Comparison of ENCODE assay signal across 3 cellular contexts in genomic region chr7:128000048-128000447, GRCh38.
A peak's percentile ranks its signal among the peaks of the same experiment; 100 is the strongest.
TF ChIP-seq lines count a peak whose summit lies in the region.

No MANE protein-coding gene starts in this region.

TF ChIP-seq in IMR-90, 13 proteins besides CTCF, POLR2A, EP300 and RAD21:
- TF ChIP-seq CEBPB (IDR thresholded peaks at IDR 0.05; ENCODE audit: low read depth, low read length) = peak; percentile 8; the same call in 1 of the 2 replicates
- TF ChIP-seq RCOR1 (IDR thresholded peaks at IDR 0.05; ENCODE audit: insufficient replicate concordance, low read length) = no peak
- no peak for TF ChIP-seq MXI1 (IDR thresholded peaks at IDR 0.05; ENCODE audit: borderline replicate concordance, low read depth, low read length)
TF ChIP-seq in IMR-90: peak in this region for 1.

TF ChIP-seq in K562, 482 proteins besides CTCF, POLR2A, EP300 and RAD21:
- no peak for TF ChIP-seq RUNX1 (IDR thresholded peaks at IDR 0.05; ENCODE audit: low read depth)
- no peak for TF ChIP-seq ZNF324 (CRISPR knock-in tag; IDR thresholded peaks at IDR 0.05)
- no peak for TF ChIP-seq CEBPG (CRISPR knock-in tag; IDR thresholded peaks at IDR 0.05)
- TF ChIP-seq CEBPG (tag; conservative IDR thresholded peaks at IDR 0.05 in 1 of 2, IDR thresholded peaks at IDR 0.05 in 1 of 2) = 0 out of 4 replicates have a peak, but pooled peaks of 1 of the 2 experiments have one; percentile 48
- peak; percentile 81 for TF ChIP-seq CEBPB (tag; IDR thresholded peaks at IDR 0.05)
- TF ChIP-seq ASH1L (IDR thresholded peaks at IDR 0.05; ENCODE audit: borderline replicate concordance, low read depth, partially characterized antibody) = no peak
TF ChIP-seq in K562: peak in this region for 2.

TF ChIP-seq in HepG2, 621 proteins besides CTCF, POLR2A, EP300 and RAD21:
- no peak for TF ChIP-seq ZNF724P (CRISPR knock-in tag; IDR thresholded peaks at IDR 0.05; ENCODE audit: borderline replicate concordance)
- TF ChIP-seq ZKSCAN1 (IDR thresholded peaks at IDR 0.05; ENCODE audit: low read length) = no peak
- TF ChIP-seq ZNF614 (CRISPR knock-in tag; IDR thresholded peaks at IDR 0.05; ENCODE audit: borderline replicate concordance) = no peak
- no peak for TF ChIP-seq ZFP82 (CRISPR knock-in tag; IDR thresholded peaks at IDR 0.05; ENCODE audit: borderline replicate concordance)
- peak; percentile 45; the same call in 1 of the 2 replicates for TF ChIP-seq SRF (IDR thresholded peaks at IDR 0.05; ENCODE audit: low read depth, low read length)
- no peak for TF ChIP-seq SRY (CRISPR knock-in tag; IDR thresholded peaks at IDR 0.05)
- TF ChIP-seq PLRG1 (conservative IDR thresholded peaks at IDR 0.05) = no peak
- no peak for TF ChIP-seq FOXK2 (IDR thresholded peaks at IDR 0.05)
- TF ChIP-seq CEBPB (IDR thresholded peaks at IDR 0.05; ENCODE audit: borderline replicate concordance, low read depth, low read length) = 0 out of 2 replicates have a peak, but pooled peaks have one; percentile 18
- no peak for TF ChIP-seq ZKSCAN5 (CRISPR knock-in tag; IDR thresholded peaks at IDR 0.05)
- TF ChIP-seq CENPT (CRISPR knock-in tag; IDR thresholded peaks at IDR 0.05; ENCODE audit: low read depth) = no peak
- no peak for TF ChIP-seq ZNF687 (CRISPR knock-in tag; IDR thresholded peaks at IDR 0.05)
- TF ChIP-seq HMG20A (CRISPR knock-in tag; IDR thresholded peaks at IDR 0.05; ENCODE audit: borderline replicate concordance) = no peak
